In the genomic region with DNA sequence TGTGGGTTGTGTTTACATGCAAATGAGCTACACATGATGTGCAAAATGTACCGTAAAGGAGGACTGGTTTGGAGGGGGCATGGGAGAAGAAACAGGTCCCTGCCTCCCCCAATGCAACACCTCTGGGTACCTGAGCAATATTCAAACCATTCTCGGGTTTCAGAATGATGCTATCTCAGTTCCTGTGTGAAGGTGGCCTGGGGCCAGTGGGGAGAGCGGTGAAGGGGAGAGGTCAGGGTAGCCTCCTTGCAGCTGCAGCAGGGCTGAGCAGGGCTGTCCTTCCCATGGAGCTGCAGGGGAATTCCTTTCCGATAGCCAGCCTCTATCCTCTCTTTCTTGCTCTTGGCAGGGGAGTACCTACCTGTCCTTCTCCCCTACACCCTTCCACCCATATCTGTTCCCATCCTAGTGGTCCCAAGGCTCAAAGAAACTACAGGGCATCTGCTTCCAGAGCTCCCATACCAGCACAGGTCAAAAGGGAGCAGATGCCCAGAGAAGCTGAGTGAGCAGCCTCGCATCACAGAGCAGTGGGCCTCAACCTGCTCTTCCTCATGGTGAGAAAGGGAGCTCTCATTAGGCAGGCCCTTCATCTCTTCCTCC, we compare ENCODE assay signal across 8 cellular contexts. TPM values are rescaled to one million over a fixed set of nuclear protein-coding genes. Genes with fewer than 3 reads are reported as not detected.
DNase-seq lines count a peak whose midpoint lies in the region; ATAC-seq and TF ChIP-seq lines count a peak whose summit lies in the region.

No MANE protein-coding gene starts in this region.

- H3K4me3 ChIP-seq in NT2/D1 (ENCODE audit: insufficient read length, low read depth), result no peak overlapping the region
- H3K4me3 ChIP-seq in right cardiac atrium (ENCODE audit: low read length), result no peak overlapping the region
- H3K4me3 ChIP-seq in testis, result no peak overlapping the region

- peaks cover 1% of the 10 kb centered on the region for H3K36me3 ChIP-seq in NT2/D1 (ENCODE audit: insufficient read depth, insufficient read length, low read length)
- H3K36me3 ChIP-seq in testis (ENCODE audit: low read depth, missing control alignments), result no peaks in the 10 kb centered on the region

- H3K9me3 ChIP-seq in NT2/D1 (ENCODE audit: insufficient read depth, low read length) (no peaks in the 10 kb centered on the region), right cardiac atrium (ENCODE audit: control insufficient read depth, low read length) (no peaks in the 10 kb centered on the region), testis (no peaks in the 10 kb centered on the region)

- H3K27me3 ChIP-seq in NT2/D1 (ENCODE audit: insufficient read depth, insufficient read length) (no peaks in the 10 kb centered on the region), right cardiac atrium (ENCODE audit: control insufficient read depth, insufficient read depth) (no peaks in the 10 kb centered on the region), testis (no peaks in the 10 kb centered on the region)

- no peak for DNase-seq in NT2/D1 (ENCODE audit: low read depth, low spot score)
- peak in 1 of 3 donors; percentile 43 for DNase-seq in right cardiac atrium
- DNase-seq in Kasumi-1 (lab: John Stamatoyannopoulos, UW), result no peak
- no peak for DNase-seq in testis
- no peak for DNase-seq in stimulated activated CD4-positive, alpha-beta T cell treated with anti-CD3 and anti-CD28 coated beads, Interleukin-2, amount 100 ng/mL, for 48 hours

- peak overlapping the region; percentile 96 for H3K27ac ChIP-seq in right cardiac atrium (ENCODE audit: low read length)
- H3K27ac ChIP-seq in testis, result peak overlapping the region in 1 of 2 donors; percentile 86

- H3K4me1 ChIP-seq in NT2/D1 (ENCODE audit: insufficient read depth, insufficient read length) (peaks cover 44% of the 10 kb centered on the region), right cardiac atrium (ENCODE audit: control insufficient read depth, insufficient read depth, low read length) (peaks cover 63% of the 10 kb centered on the region), testis (peaks cover 53% of the 10 kb centered on the region)

- ATAC-seq in GM18519 (IDR thresholded peaks at IDR 0.05; ENCODE audit: low FRiP score, unreplicated experiment), result peak; percentile 45
- peak; percentile 61 for ATAC-seq in GM21723 (IDR thresholded peaks at IDR 0.05; ENCODE audit: unreplicated experiment)
- no peak for ATAC-seq in right cardiac atrium
- no peak for ATAC-seq in esophagus mucosa

- peak overlapping the region; percentile 27 for H3K9ac ChIP-seq in NT2/D1 (ENCODE audit: insufficient read length, low read depth)

- WGBS in right cardiac atrium, result 46% methylated on average over 5 of the region's 5 CpGs
- 56 to 66% methylated on average over 5 of the region's 5 CpGs for WGBS in testis, 2 donors

- TF ChIP-seq POLR2A in testis (IDR thresholded peaks at IDR 0.05), result no peak

- no peak for TF ChIP-seq CTCF in testis (IDR thresholded peaks at IDR 0.05)

- intact Hi-C loops in right cardiac atrium (cut with DNase I), result loop anchor here in 1 of 4 donors (10.0 kb wide), 1 partner anchor 106 kb away; a partner anchor contains a TSS
- intact Hi-C loops in testis (cut with DNase I; ENCODE audit: low total_unique reads), result no loop called here

RNA-seq across cellular contexts. Expression of a gene that starts 11.9 kb away (rescaled TPM):
- 10 to 100 TPM; 81.5 to 99.2 (median 89.6) TPM for total RNA-seq in right cardiac atrium
- polyA plus RNA-seq in right cardiac atrium, result 53.0 TPM
- total RNA-seq in testis, result 100 to 1,000 TPM in 1 of 2 donors, 10 to 100 TPM in 1; 96.8 to 113 TPM
- polyA plus RNA-seq in testis (ENCODE audit: insufficient read depth, low read depth, low replicate concordance), result 34.4 TPM
- 15.0 TPM for total RNA-seq in esophagus mucosa

Comparison
In these comparisons a context has a peak if more than half of its experiments do, and no peak if none do; other contexts are left out.
1. ATAC-seq: peak in GM18519 (single experiment) and GM21723 (single experiment); none in right cardiac atrium (0 of 2) and esophagus mucosa (single experiment).